1 cellular context compared by ENCODE assay signal in the genomic region with DNA sequence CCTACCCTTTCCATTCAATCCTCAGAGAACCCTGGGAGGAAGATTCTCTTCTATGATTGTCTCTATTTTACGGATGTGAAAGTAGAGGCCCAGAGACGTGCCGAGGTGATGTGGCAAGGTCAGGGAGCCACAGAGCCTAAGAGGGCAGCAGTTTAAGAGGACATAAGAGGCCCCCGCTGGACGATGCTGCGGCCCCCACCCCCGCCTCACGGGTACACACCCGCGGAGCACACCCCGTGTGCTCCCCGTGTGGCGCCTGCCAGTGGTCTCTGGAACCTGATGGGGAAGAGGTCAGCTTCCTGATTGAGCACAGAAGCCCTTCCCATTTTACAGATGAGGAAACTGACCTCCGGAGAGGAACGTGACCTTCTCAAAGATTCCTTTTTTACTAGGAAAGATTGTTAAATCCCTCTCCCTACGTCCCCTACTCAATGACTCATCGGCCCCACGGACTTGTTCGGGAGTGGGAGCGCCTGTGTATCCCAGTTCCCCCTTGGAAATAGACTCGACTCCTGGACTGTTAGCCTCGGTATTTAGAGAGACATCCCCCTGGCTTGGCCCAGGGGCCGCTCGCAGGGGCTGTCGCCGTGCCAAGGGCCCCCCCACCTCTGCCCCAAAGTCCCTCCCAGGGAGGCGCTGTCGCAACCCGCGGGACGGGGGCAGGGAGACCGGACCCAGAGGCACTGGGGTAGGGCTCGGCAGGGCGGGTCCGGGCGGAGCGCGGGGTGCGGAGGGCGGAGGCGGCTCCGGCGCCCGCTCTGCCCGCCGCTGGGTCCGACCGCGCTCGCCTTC.
TF ChIP-seq lines count a peak whose summit lies in the region.

A gene with protein sequence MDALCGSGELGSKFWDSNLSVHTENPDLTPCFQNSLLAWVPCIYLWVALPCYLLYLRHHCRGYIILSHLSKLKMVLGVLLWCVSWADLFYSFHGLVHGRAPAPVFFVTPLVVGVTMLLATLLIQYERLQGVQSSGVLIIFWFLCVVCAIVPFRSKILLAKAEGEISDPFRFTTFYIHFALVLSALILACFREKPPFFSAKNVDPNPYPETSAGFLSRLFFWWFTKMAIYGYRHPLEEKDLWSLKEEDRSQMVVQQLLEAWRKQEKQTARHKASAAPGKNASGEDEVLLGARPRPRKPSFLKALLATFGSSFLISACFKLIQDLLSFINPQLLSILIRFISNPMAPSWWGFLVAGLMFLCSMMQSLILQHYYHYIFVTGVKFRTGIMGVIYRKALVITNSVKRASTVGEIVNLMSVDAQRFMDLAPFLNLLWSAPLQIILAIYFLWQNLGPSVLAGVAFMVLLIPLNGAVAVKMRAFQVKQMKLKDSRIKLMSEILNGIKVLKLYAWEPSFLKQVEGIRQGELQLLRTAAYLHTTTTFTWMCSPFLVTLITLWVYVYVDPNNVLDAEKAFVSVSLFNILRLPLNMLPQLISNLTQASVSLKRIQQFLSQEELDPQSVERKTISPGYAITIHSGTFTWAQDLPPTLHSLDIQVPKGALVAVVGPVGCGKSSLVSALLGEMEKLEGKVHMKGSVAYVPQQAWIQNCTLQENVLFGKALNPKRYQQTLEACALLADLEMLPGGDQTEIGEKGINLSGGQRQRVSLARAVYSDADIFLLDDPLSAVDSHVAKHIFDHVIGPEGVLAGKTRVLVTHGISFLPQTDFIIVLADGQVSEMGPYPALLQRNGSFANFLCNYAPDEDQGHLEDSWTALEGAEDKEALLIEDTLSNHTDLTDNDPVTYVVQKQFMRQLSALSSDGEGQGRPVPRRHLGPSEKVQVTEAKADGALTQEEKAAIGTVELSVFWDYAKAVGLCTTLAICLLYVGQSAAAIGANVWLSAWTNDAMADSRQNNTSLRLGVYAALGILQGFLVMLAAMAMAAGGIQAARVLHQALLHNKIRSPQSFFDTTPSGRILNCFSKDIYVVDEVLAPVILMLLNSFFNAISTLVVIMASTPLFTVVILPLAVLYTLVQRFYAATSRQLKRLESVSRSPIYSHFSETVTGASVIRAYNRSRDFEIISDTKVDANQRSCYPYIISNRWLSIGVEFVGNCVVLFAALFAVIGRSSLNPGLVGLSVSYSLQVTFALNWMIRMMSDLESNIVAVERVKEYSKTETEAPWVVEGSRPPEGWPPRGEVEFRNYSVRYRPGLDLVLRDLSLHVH (N-terminal part only) (plus strand): TSS at position 759 of the 792 bp plus-strand sequence. CDS start 56 bp downstream, outside the sequence.

TF ChIP-seq in HepG2, 621 proteins besides CTCF, POLR2A, EP300 and RAD21 (continued from another document):
- TF ChIP-seq HNRNPH1 (optimal IDR thresholded peaks at IDR 0.05; ENCODE audit: low read depth, low read length) (peak; percentile 46), ZKSCAN5 (CRISPR knock-in tag; IDR thresholded peaks at IDR 0.05) (no peak), ZNF44 (CRISPR knock-in tag; IDR thresholded peaks at IDR 0.05) (no peak), KDM5A (IDR thresholded peaks at IDR 0.05; ENCODE audit: borderline replicate concordance, low read length) (no peak), SKI (IDR thresholded peaks at IDR 0.05; ENCODE audit: partially characterized antibody) (no peak), GATAD2A (CRISPR knock-in tag; IDR thresholded peaks at IDR 0.05) (peak; percentile 80), SP5 (CRISPR knock-in tag; IDR thresholded peaks at IDR 0.05; ENCODE audit: borderline replicate concordance, low read depth) (peak; percentile 76), RBM39 (IDR thresholded peaks at IDR 0.05; ENCODE audit: low read depth, low read length, poor library complexity, severe bottlenecking) (no peak), ADNP (CRISPR knock-in tag; IDR thresholded peaks at IDR 0.05) (peak; percentile 4; the same call in 1 of the 2 replicates), PAWR (CRISPR knock-in tag; IDR thresholded peaks at IDR 0.05; ENCODE audit: borderline replicate concordance) (0 out of 2 replicates have a peak, but pooled peaks have one; percentile 2), KDM4B (CRISPR knock-in tag; IDR thresholded peaks at IDR 0.05) (peak; percentile 58; the same call in 1 of the 2 replicates), ZNF678 (CRISPR knock-in tag; IDR thresholded peaks at IDR 0.05) (peak; percentile 16; the same call in 1 of the 2 replicates), FOXA3 (CRISPR knock-in tag; IDR thresholded peaks at IDR 0.05) (0 out of 2 replicates have a peak, but pooled peaks have one; percentile 8), CEBPG (CRISPR knock-in tag; IDR thresholded peaks at IDR 0.05) (peak; percentile 89), KMT2B (CRISPR knock-in tag; IDR thresholded peaks at IDR 0.05) (no peak), ELF3 (CRISPR knock-in tag; IDR thresholded peaks at IDR 0.05) (0 out of 2 replicates have a peak, but pooled peaks have one; percentile 45), JUND (CRISPR knock-in tag; IDR thresholded peaks at IDR 0.05) (peak; percentile 33; the same call in 1 of the 2 replicates), ZNF558 (CRISPR knock-in tag; IDR thresholded peaks at IDR 0.05; ENCODE audit: borderline replicate concordance) (no peak; the same call in 1 of the 2 replicates), ZBTB7A (CRISPR knock-in tag; IDR thresholded peaks at IDR 0.05) (no peak), SOX13 (IDR thresholded peaks at IDR 0.05) (no peak), SOX13 (CRISPR knock-in tag; conservative IDR thresholded peaks at IDR 0.05 in 1 of 2, IDR thresholded peaks at IDR 0.05 in 1 of 2) (peak in 1 of 2 experiments; percentile 44; a peak in 1 of 4 replicates), ETV6 (CRISPR knock-in tag; conservative IDR thresholded peaks at IDR 0.05) (peak; percentile 32; the same call in 1 of the 2 replicates), MAZ (IDR thresholded peaks at IDR 0.05; ENCODE audit: borderline replicate concordance, low read depth, low read length) (peak; percentile 60; the same call in 1 of the 2 replicates), MAZ (CRISPR knock-in tag; IDR thresholded peaks at IDR 0.05; ENCODE audit: low read depth) (peak; percentile 90), NR2C2 (CRISPR knock-in tag; IDR thresholded peaks at IDR 0.05; ENCODE audit: borderline replicate concordance) (0 out of 2 replicates have a peak, but pooled peaks have one; percentile 31), ZNF660 (CRISPR knock-in tag; IDR thresholded peaks at IDR 0.05; ENCODE audit: borderline replicate concordance, low read depth) (no peak), HNRNPL (IDR thresholded peaks at IDR 0.05; ENCODE audit: low read depth, low read length) (peak; percentile 82), HNRNPK (IDR thresholded peaks at IDR 0.05; ENCODE audit: low read depth, low read length, poor library complexity, severe bottlenecking) (peak; percentile 38), ZNF564 (CRISPR knock-in tag; IDR thresholded peaks at IDR 0.05) (peak; percentile 69; the same call in 1 of the 2 replicates), STAT5B (CRISPR knock-in tag; IDR thresholded peaks at IDR 0.05) (no peak), RARA (CRISPR knock-in tag; IDR thresholded peaks at IDR 0.05) (0 out of 2 replicates have a peak, but pooled peaks have one; percentile 19), HNF4G (IDR thresholded peaks at IDR 0.05; ENCODE audit: borderline replicate concordance, low read depth, low read length) (peak; percentile 61), HNF4G (CRISPR knock-in tag; IDR thresholded peaks at IDR 0.05; ENCODE audit: borderline replicate concordance, low read depth) (peak; percentile 74; the same call in 1 of the 2 replicates), ZNF720 (CRISPR knock-in tag; IDR thresholded peaks at IDR 0.05) (no peak), GABPB1 (CRISPR knock-in tag; IDR thresholded peaks at IDR 0.05) (peak; percentile 60), XRCC5 (optimal IDR thresholded peaks at IDR 0.05; ENCODE audit: low read length) (no peak), GLI4 (CRISPR knock-in tag; IDR thresholded peaks at IDR 0.05; ENCODE audit: borderline replicate concordance) (0 out of 2 replicates have a peak, but pooled peaks have one; percentile 68)
- TF ChIP-seq, protein P1, sequence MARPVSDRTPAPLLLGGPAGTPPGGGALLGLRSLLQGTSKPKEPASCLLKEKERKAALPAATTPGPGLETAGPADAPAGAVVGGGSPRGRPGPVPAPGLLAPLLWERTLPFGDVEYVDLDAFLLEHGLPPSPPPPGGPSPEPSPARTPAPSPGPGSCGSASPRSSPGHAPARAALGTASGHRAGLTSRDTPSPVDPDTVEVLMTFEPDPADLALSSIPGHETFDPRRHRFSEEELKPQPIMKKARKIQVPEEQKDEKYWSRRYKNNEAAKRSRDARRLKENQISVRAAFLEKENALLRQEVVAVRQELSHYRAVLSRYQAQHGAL (CRISPR knock-in tag; IDR thresholded peaks at IDR 0.05; ENCODE audit: not compliant biosample characterization): no peak
- TF ChIP-seq, protein P2, sequence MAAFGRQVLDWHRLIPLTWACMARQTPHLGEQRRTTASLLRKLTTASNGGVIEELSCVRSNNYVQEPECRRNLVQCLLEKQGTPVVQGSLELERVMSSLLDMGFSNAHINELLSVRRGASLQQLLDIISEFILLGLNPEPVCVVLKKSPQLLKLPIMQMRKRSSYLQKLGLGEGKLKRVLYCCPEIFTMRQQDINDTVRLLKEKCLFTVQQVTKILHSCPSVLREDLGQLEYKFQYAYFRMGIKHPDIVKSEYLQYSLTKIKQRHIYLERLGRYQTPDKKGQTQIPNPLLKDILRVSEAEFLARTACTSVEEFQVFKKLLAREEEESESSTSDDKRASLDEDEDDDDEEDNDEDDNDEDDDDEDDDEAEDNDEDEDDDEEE (CRISPR knock-in tag; IDR thresholded peaks at IDR 0.05): peak; percentile 86; the same call in 1 of the 2 replicates
- TF ChIP-seq, protein P3, sequence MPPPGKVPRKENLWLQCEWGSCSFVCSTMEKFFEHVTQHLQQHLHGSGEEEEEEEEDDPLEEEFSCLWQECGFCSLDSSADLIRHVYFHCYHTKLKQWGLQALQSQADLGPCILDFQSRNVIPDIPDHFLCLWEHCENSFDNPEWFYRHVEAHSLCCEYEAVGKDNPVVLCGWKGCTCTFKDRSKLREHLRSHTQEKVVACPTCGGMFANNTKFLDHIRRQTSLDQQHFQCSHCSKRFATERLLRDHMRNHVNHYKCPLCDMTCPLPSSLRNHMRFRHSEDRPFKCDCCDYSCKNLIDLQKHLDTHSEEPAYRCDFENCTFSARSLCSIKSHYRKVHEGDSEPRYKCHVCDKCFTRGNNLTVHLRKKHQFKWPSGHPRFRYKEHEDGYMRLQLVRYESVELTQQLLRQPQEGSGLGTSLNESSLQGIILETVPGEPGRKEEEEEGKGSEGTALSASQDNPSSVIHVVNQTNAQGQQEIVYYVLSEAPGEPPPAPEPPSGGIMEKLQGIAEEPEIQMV (CRISPR knock-in tag; IDR thresholded peaks at IDR 0.05; ENCODE audit: low read depth): 0 out of 2 replicates have a peak, but pooled peaks have one; percentile 49
- TF ChIP-seq, protein P4, sequence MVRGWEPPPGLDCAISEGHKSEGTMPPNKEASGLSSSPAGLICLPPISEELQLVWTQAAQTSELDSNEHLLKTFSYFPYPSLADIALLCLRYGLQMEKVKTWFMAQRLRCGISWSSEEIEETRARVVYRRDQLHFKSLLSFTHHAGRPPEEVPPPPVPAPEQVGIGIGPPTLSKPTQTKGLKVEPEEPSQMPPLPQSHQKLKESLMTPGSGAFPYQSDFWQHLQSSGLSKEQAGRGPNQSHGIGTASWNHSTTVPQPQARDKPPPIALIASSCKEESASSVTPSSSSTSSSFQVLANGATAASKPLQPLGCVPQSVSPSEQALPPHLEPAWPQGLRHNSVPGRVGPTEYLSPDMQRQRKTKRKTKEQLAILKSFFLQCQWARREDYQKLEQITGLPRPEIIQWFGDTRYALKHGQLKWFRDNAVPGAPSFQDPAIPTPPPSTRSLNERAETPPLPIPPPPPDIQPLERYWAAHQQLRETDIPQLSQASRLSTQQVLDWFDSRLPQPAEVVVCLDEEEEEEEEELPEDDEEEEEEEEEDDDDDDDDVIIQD (CRISPR knock-in tag; IDR thresholded peaks at IDR 0.05; ENCODE audit: low read depth): no peak
- TF ChIP-seq, protein P5, sequence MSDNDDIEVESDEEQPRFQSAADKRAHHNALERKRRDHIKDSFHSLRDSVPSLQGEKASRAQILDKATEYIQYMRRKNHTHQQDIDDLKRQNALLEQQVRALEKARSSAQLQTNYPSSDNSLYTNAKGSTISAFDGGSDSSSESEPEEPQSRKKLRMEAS (IDR thresholded peaks at IDR 0.05): no peak
- TF ChIP-seq, protein P6, sequence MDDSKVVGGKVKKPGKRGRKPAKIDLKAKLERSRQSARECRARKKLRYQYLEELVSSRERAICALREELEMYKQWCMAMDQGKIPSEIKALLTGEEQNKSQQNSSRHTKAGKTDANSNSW (CRISPR knock-in tag; IDR thresholded peaks at IDR 0.05; ENCODE audit: borderline replicate concordance): peak; percentile 53; the same call in 1 of the 2 replicates
- TF ChIP-seq, protein P7, sequence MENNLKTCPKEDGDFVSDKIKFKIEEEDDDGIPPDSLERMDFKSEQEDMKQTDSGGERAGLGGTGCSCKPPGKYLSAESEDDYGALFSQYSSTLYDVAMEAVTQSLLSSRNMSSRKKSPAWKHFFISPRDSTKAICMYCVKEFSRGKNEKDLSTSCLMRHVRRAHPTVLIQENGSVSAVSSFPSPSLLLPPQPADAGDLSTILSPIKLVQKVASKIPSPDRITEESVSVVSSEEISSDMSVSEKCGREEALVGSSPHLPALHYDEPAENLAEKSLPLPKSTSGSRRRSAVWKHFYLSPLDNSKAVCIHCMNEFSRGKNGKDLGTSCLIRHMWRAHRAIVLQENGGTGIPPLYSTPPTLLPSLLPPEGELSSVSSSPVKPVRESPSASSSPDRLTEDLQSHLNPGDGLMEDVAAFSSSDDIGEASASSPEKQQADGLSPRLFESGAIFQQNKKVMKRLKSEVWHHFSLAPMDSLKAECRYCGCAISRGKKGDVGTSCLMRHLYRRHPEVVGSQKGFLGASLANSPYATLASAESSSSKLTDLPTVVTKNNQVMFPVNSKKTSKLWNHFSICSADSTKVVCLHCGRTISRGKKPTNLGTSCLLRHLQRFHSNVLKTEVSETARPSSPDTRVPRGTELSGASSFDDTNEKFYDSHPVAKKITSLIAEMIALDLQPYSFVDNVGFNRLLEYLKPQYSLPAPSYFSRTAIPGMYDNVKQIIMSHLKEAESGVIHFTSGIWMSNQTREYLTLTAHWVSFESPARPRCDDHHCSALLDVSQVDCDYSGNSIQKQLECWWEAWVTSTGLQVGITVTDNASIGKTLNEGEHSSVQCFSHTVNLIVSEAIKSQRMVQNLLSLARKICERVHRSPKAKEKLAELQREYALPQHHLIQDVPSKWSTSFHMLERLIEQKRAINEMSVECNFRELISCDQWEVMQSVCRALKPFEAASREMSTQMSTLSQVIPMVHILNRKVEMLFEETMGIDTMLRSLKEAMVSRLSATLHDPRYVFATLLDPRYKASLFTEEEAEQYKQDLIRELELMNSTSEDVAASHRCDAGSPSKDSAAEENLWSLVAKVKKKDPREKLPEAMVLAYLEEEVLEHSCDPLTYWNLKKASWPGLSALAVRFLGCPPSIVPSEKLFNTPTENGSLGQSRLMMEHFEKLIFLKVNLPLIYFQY (CRISPR knock-in tag; IDR thresholded peaks at IDR 0.05; ENCODE audit: borderline replicate concordance): peak; percentile 76
TF ChIP-seq in HepG2: peak in this region for 104.
